1 cellular context compared by ENCODE assay signal in genomic region chr13:60163525-60164471, GRCh38.
TF ChIP-seq lines count a peak whose summit lies in the region.

DIAPH3 (minus strand) TSS chr13:60163928; CDS start chr13:60163766, 162 bp downstream.

TF ChIP-seq in K562, 482 proteins besides CTCF, POLR2A, EP300 and RAD21 (continued from another document and continues in another):
- TF ChIP-seq ZBTB40 (IDR thresholded peaks at IDR 0.05) (peak; percentile 95), ZBTB40 (CRISPR knock-in tag; IDR thresholded peaks at IDR 0.05) (no peak), ATF7 (IDR thresholded peaks at IDR 0.05) (peak; percentile 69; the same call in 1 of the 2 replicates), TEAD2 (tag; IDR thresholded peaks at IDR 0.05) (no peak), NKRF (IDR thresholded peaks at IDR 0.05; ENCODE audit: borderline replicate concordance) (peak; percentile 73; the same call in 1 of the 2 replicates), ZNF830 (CRISPR knock-in tag; IDR thresholded peaks at IDR 0.05) (0 out of 2 replicates have a peak, but pooled peaks have one; percentile 25), ZBTB33 (CRISPR knock-in tag; IDR thresholded peaks at IDR 0.05) (no peak), CSDE1 (IDR thresholded peaks at IDR 0.05) (0 out of 4 replicates have a peak, but pooled peaks of 1 of the 2 experiments have one; percentile 68), TAF1 (IDR thresholded peaks at IDR 0.05; ENCODE audit: control insufficient read depth, extremely low read depth, insufficient read depth, low read length, severe bottlenecking) (peak; percentile 79), SETDB1 (IDR thresholded peaks at IDR 0.05; ENCODE audit: low read length) (no peak), SRSF1 (IDR thresholded peaks at IDR 0.05; ENCODE audit: low read depth, low read length) (no peak), MED1 (CRISPR knock-in tag; IDR thresholded peaks at IDR 0.05; ENCODE audit: borderline replicate concordance) (no peak), RBFOX2 (IDR thresholded peaks at IDR 0.05; ENCODE audit: low read depth, low read length) (peak; percentile 96), ZNF274 (IDR thresholded peaks at IDR 0.05; ENCODE audit: borderline replicate concordance, low read depth, low read length) (no peak), ZNF121 (CRISPR knock-in tag; conservative IDR thresholded peaks at IDR 0.05) (no peak), C11orf30 (IDR thresholded peaks at IDR 0.05; ENCODE audit: low read depth) (peak; percentile 77), ASH1L (IDR thresholded peaks at IDR 0.05; ENCODE audit: borderline replicate concordance, low read depth, partially characterized antibody) (peak; percentile 59), MEIS2 (IDR thresholded peaks at IDR 0.05; ENCODE audit: partially characterized antibody) (peak; percentile 32), RFX5 (IDR thresholded peaks at IDR 0.05; ENCODE audit: low read depth, low read length) (no peak), ZNF316 (IDR thresholded peaks at IDR 0.05) (no peak), ADNP (tag; IDR thresholded peaks at IDR 0.05) (no peak), NFYB (IDR thresholded peaks at IDR 0.05; ENCODE audit: extremely low read depth, insufficient read length) (peak; percentile 90), MLX (CRISPR knock-in tag; conservative IDR thresholded peaks at IDR 0.05) (no peak), LCOR (CRISPR knock-in tag; IDR thresholded peaks at IDR 0.05) (peak; percentile 48; the same call in 1 of the 2 replicates), JUN (IDR thresholded peaks at IDR 0.05; ENCODE audit: borderline replicate concordance, low read depth, low read length) (no peak), JUN (CRISPR knock-in tag; IDR thresholded peaks at IDR 0.05; ENCODE audit: borderline replicate concordance) (0 out of 2 replicates have a peak, but pooled peaks have one; percentile 60), CREB3L1 (IDR thresholded peaks at IDR 0.05; ENCODE audit: borderline replicate concordance, low read depth) (peak; percentile 33; the same call in 1 of the 2 replicates), ZFP1 (CRISPR knock-in tag; IDR thresholded peaks at IDR 0.05) (no peak), IRF9 (tag; IDR thresholded peaks at IDR 0.05) (no peak), TBP (optimal IDR thresholded peaks at IDR 0.05; ENCODE audit: low read depth, low read length) (peak; percentile 75), SIN3B (IDR thresholded peaks at IDR 0.05; ENCODE audit: low read depth) (peak; percentile 84), ZC3H4 (CRISPR knock-in tag; IDR thresholded peaks at IDR 0.05; ENCODE audit: borderline replicate concordance) (peak; percentile 57; the same call in 1 of the 2 replicates), HDAC3 (IDR thresholded peaks at IDR 0.05; ENCODE audit: borderline replicate concordance, partially characterized antibody) (no peak), THRAP3 (IDR thresholded peaks at IDR 0.05; ENCODE audit: borderline replicate concordance) (no peak), POLR2G (IDR thresholded peaks at IDR 0.05; ENCODE audit: low read depth, low read length) (peak; percentile 95), GTF2A2 (tag; IDR thresholded peaks at IDR 0.05) (no peak)
